ENCODE assay signal across 8 cellular contexts in the genomic region with DNA sequence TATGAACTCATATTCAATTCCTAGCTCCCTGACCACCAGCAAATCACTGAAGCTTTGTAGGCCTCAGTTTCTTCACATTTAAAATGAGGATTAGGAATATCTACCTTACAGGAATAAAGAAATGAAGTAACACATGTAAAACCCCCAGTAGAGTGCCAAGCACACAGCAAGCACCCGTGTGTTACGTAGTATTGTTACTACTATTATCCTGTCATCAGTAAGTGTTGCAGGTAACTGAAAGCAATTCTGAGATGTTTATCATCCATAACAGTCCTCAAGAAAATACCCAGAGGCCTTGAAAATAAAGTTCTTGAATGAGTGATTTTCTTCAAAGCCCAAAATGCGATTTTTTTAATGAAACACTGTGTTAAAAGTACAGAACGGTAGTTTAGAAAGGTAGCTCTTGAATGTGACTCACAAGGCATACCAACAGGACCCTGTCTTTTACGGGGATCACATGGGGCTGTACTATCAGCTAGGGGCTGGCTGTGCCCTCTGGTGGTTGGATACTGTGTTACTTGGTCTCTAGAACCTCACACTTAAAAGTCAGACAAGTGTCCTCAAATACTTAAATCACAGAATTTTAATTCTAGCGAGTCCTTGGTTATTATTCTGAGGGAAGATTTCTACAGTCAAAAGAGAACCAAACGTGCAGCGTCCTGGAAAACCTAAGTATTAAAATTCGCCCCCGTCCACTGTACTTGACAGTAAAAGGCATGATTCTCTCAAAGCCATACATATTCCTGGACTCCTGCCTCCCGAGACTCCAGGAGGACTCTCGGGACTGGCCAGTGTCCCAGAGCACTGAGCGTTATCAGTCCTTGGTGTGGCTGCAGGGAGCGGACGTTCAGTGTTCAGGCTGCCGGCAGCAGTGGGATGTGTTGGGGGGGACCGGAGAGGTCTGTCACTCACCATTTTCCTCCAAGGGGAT. TPM values are rescaled to one million over a fixed set of nuclear protein-coding genes. Genes with fewer than 3 reads are reported as not detected.
A peak's percentile ranks its signal among the peaks of the same experiment; 100 is the strongest.
DNase-seq lines count a peak whose midpoint lies in the region; ATAC-seq and TF ChIP-seq lines count a peak whose summit lies in the region.

No MANE protein-coding gene starts in this region.

- TF ChIP-seq POLR2A in Peyer's patch (IDR thresholded peaks at IDR 0.05): no peak

- TF ChIP-seq CTCF in Peyer's patch (IDR thresholded peaks at IDR 0.05): peak; percentile 54 to 89 (median 74)
- peak; percentile 79 for TF ChIP-seq CTCF in fibroblast of villous mesenchyme (IDR thresholded peaks at IDR 0.05; ENCODE audit: insufficient read depth, low read depth, low read length)
- TF ChIP-seq CTCF in thoracic aorta (IDR thresholded peaks at IDR 0.05): peak; percentile 36

- H3K27ac ChIP-seq in HUES48 (ENCODE audit: low read depth, low read length): peak overlapping the region; percentile 91
- peak overlapping the region; percentile 77 to 94 (median 88) for H3K27ac ChIP-seq in Peyer's patch
- H3K27ac ChIP-seq in thoracic aorta: peak overlapping the region; percentile 86 to 90

- no peaks in the 10 kb centered on the region for H3K27me3 ChIP-seq in HUES48 (ENCODE audit: control insufficient read depth, insufficient read depth, low read length)
- no peaks in the 10 kb centered on the region for H3K27me3 ChIP-seq in Peyer's patch
- no peaks in the 10 kb centered on the region for H3K27me3 ChIP-seq in neuron (ENCODE audit: insufficient read depth, low read length)
- no peaks in the 10 kb centered on the region for H3K27me3 ChIP-seq in thoracic aorta (replicated peaks; ENCODE audit: insufficient read depth)

- peak overlapping the region; percentile 85 for H2AFZ ChIP-seq in neuron (ENCODE audit: low read depth, low read length)

- H3K4me3 ChIP-seq in HUES48 (ENCODE audit: low read depth, low read length) (peak overlapping the region; percentile 84), Peyer's patch (peak overlapping the region; percentile 52 to 89 (median 64)), fibroblast of villous mesenchyme (ENCODE audit: low read depth, low read length) (peak overlapping the region; percentile 100), neuron (ENCODE audit: low read length) (peak overlapping the region; percentile 85), thoracic aorta (peak overlapping the region; percentile 92)

- H3K9ac ChIP-seq in HUES48 (ENCODE audit: low read depth, low read length): peak overlapping the region; percentile 87

- DNase-seq in DMS53 treated with DMSO at 0.1 percent for 48 hours (lab: John Stamatoyannopoulos, UW; ENCODE audit: unreplicated experiment): peak; percentile 81
- DNase-seq in Peyer's patch: peak; percentile 52 to 90 (median 79)
- peak; percentile 57 for DNase-seq in activated T-helper 9 cell treated with anti-CD3 and anti-CD28 coated beads, Interleukin-2, amount 50 U/mL, for 16 hours (ENCODE audit: low read depth)
- DNase-seq in fibroblast of villous mesenchyme (ENCODE audit: low read depth): peak; percentile 87
- no peak for DNase-seq in thoracic aorta (ENCODE audit: low spot score)

- ATAC-seq in GM21447 (IDR thresholded peaks at IDR 0.05; ENCODE audit: unreplicated experiment) (peak; percentile 94), thoracic aorta (ENCODE audit: insufficient number of reproducible peaks, low FRiP score, low read depth) (peak; percentile 23)

- H3K4me1 ChIP-seq in HUES48 (ENCODE audit: control insufficient read depth, insufficient read depth, low read length) (peaks cover 13% of the 10 kb centered on the region), Peyer's patch (peaks cover 0 to 15% (median 3%) of the 10 kb centered on the region in 4 donors), neuron (ENCODE audit: insufficient read depth, low read length) (peaks cover 13% of the 10 kb centered on the region), thoracic aorta (ENCODE audit: control insufficient read depth in 1 of 2, low read depth in 2 of 2) (peaks cover 12 to 26% of the 10 kb centered on the region in 2 donors)

- H3K36me3 ChIP-seq in HUES48 (ENCODE audit: control insufficient read depth, insufficient read depth, low read length) (peaks cover 8% of the 10 kb centered on the region; the same call in 1 of the 2 replicates), Peyer's patch (peaks cover 0 to 6% (median 0%) of the 10 kb centered on the region in 3 donors), neuron (ENCODE audit: insufficient read depth, low read length) (peaks cover 9% of the 10 kb centered on the region), thoracic aorta (peaks cover 5% of the 10 kb centered on the region)

- H3K9me3 ChIP-seq in HUES48 (ENCODE audit: control insufficient read depth, insufficient read depth, low read length) (no peaks in the 10 kb centered on the region), Peyer's patch (no peaks in the 10 kb centered on the region), neuron (ENCODE audit: low read length) (no peaks in the 10 kb centered on the region), thoracic aorta (no peaks in the 10 kb centered on the region)

RNA-seq across cellular contexts. Expression of a gene that starts 0.7 kb away (rescaled TPM):
- total RNA-seq in Peyer's patch: 10 to 100 TPM; 22.0 to 62.7 (median 33.5) TPM
- total RNA-seq in fibroblast of villous mesenchyme: 35.8 and 43.6 TPM in 2 replicates
- 10 to 100 TPM; 20.9 to 24.1 TPM for total RNA-seq in thoracic aorta

RNA-seq across cellular contexts. Expression of a gene that starts 19.8 kb away (rescaled TPM):
- total RNA-seq in Peyer's patch: 10 to 100 TPM; 14.9 to 22.0 (median 18.6) TPM
- total RNA-seq in fibroblast of villous mesenchyme: 25.1 and 44.5 TPM in 2 replicates
- 10 to 100 TPM; 11.8 to 30.8 TPM for total RNA-seq in thoracic aorta

RNA-seq across cellular contexts. Expression of a gene that starts 20.1 kb away (rescaled TPM):
- total RNA-seq in Peyer's patch (1 to 10 TPM in 3 of 4 donors, not detected in 1; 1.0 to 4.2 (median 3.2) TPM), fibroblast of villous mesenchyme (1.7 and 2.6 TPM in 2 replicates), thoracic aorta (1 to 10 TPM; 4.1 to 4.6 TPM)

RNA-seq across cellular contexts. Expression of a gene that starts 46.2 kb away (rescaled TPM):
- total RNA-seq in Peyer's patch (10 to 100 TPM; 15.3 to 21.5 (median 17.7) TPM), fibroblast of villous mesenchyme (8.7 and 22.0 TPM in 2 replicates), thoracic aorta (10 to 100 TPM; 16.9 to 22.1 TPM)
